1 cellular context compared by ENCODE assay signal in genomic region chr18:58272779-58273500, GRCh38.
TF ChIP-seq lines count a peak whose summit lies in the region.

No MANE protein-coding gene starts in this region.

TF ChIP-seq in endothelial cell of umbilical vein, 7 proteins besides CTCF, POLR2A, EP300 and RAD21 (continued from another document):
- no peak for TF ChIP-seq MAX (IDR thresholded peaks at IDR 0.05; ENCODE audit: insufficient read depth, insufficient read length)
- no peak for TF ChIP-seq MYC (IDR thresholded peaks at IDR 0.05; ENCODE audit: low read depth, low read length)
